Comparison of ENCODE assay signal across 11 cellular contexts in genomic region chr2:7795358-7796199, GRCh38.
A peak's percentile ranks its signal among the peaks of the same experiment; 100 is the strongest.
DNase-seq lines count a peak whose midpoint lies in the region; ATAC-seq, FAIRE-seq and TF ChIP-seq lines count a peak whose summit lies in the region.
"Had no signal": no experiment of that assay in that cellular context is flagged by ENCODE, and none has a peak within 500 bp of the region (broad histone marks: within the 10 kb centered on the region; RNA-seq: fewer than 3 reads in every experiment).

No MANE protein-coding gene starts in this region.

- peaks cover 6% of the 10 kb centered on the region; the same call in 2 of the 3 replicates for H3K4me1 ChIP-seq in A549

- H3K27ac Mint-ChIP-seq in type B pancreatic cell, result no peak overlapping the region

- TF ChIP-seq POLR2A in A549 (IDR thresholded peaks at IDR 0.05; ENCODE audit: low read length), result no peak

- POLR2A ChIA-PET in A549 (lab: Yijun Ruan, JAX), result no interaction called here

- peaks cover 11% of the 10 kb centered on the region for H3K9me3 Mint-ChIP-seq in type B pancreatic cell

- DNase-seq in A549 (ENCODE audit: low read depth in 1 of 2, low spot score in 1 of 2) (no peak), GM04503 (ENCODE audit: low read depth) (peak; percentile 18), NOMO-1 treated with DMSO at 0.1 percent for 48 hours (lab: John Stamatoyannopoulos, UW; ENCODE audit: unreplicated experiment) (peak; percentile 83), NCI-H526 (lab: John Stamatoyannopoulos, UW) (no peak), cortex of kidney (lab: John Stamatoyannopoulos, UW) (no peak), type B pancreatic cell (ENCODE audit: extremely low spot score, unreplicated experiment) (no peak)
- DNase-seq: amygdala, glutamatergic neuron, naive B cell had no signal

- H3K4me1 Mint-ChIP-seq in type B pancreatic cell (ENCODE audit: unreplicated experiment), result peaks cover 6% of the 10 kb centered on the region

- no peaks in the 10 kb centered on the region for H3K27me3 Mint-ChIP-seq in type B pancreatic cell

- TF ChIP-seq EP300 in A549 (IDR thresholded peaks at IDR 0.05), result no peak

- TF ChIP-seq CTCF in A549 (IDR thresholded peaks at IDR 0.05) (no peak), type B pancreatic cell (conservative IDR thresholded peaks at IDR 0.05) (no peak)

- no peak for FAIRE-seq in A549 (lab: Jason Lieb, UNC)

- no peak overlapping the region for H3K4me3 Mint-ChIP-seq in type B pancreatic cell

- peaks cover 4% of the 10 kb centered on the region; the same call in 2 of the 3 replicates for H3K9me3 ChIP-seq in A549

- no peak for TF ChIP-seq RAD21 in A549 (conservative IDR thresholded peaks at IDR 0.05 in 1 of 2, IDR thresholded peaks at IDR 0.05 in 1 of 2)

- CTCF ChIA-PET in A549 (lab: Yijun Ruan, JAX), result interaction anchor here (0.7 to 1.1 kb wide), 3 partner anchors 24 to 892 kb away, joined by 3 read pairs; no protein-coding TSS in a partner anchor

- no peak overlapping the region for H3K4me3 ChIP-seq in A549

- no peaks in the 10 kb centered on the region for H3K36me3 Mint-ChIP-seq in type B pancreatic cell

- 33% methylated on average over 5 of the region's 5 CpGs for WGBS in A549 (ENCODE audit: missing lambda C conversion rate)

- H3K27ac ChIP-seq in A549, result no peak overlapping the region

- peak overlapping the region; percentile 41 for H3K4me2 ChIP-seq in A549

- ATAC-seq in A549 (no peak), esophagus mucosa (peak; percentile 85), GM19035 (IDR thresholded peaks at IDR 0.05; ENCODE audit: unreplicated experiment) (no peak)

TF ChIP-seq in A549, 52 proteins besides CTCF, POLR2A, EP300 and RAD21:
- TF ChIP-seq ATOH8 (CRISPR knock-in tag; IDR thresholded peaks at IDR 0.05; ENCODE audit: low read depth), result no peak
- TF ChIP-seq POLR2AphosphoS2 (conservative IDR thresholded peaks at IDR 0.05; ENCODE audit: low read length), result no peak
- TF ChIP-seq ZC3H11A (IDR thresholded peaks at IDR 0.05), result no peak
- TF ChIP-seq HDAC2 (IDR thresholded peaks at IDR 0.05), result no peak
- no peak for TF ChIP-seq ZFP36 (IDR thresholded peaks at IDR 0.05; ENCODE audit: borderline replicate concordance, partially characterized antibody)
- TF ChIP-seq ESRRA (IDR thresholded peaks at IDR 0.05; ENCODE audit: borderline replicate concordance, low read length), result no peak
- TF ChIP-seq CBX8 (IDR thresholded peaks at IDR 0.05), result no peak
- TF ChIP-seq EHMT2 (IDR thresholded peaks at IDR 0.05; ENCODE audit: low read depth), result no peak
- TF ChIP-seq HES2 (IDR thresholded peaks at IDR 0.05), result no peak
- TF ChIP-seq CBX2 (IDR thresholded peaks at IDR 0.05; ENCODE audit: borderline replicate concordance, low read depth), result no peak
- TF ChIP-seq CEBPB (IDR thresholded peaks at IDR 0.05), result no peak
- TF ChIP-seq E2F6 (IDR thresholded peaks at IDR 0.05; ENCODE audit: borderline replicate concordance, low read depth), result no peak
- TF ChIP-seq BCL3 (IDR thresholded peaks at IDR 0.05), result no peak
- no peak for TF ChIP-seq FOSL2 (IDR thresholded peaks at IDR 0.05)
- no peak for TF ChIP-seq FOSL2 (CRISPR knock-in tag; IDR thresholded peaks at IDR 0.05)
- no peak for TF ChIP-seq RFX5 (IDR thresholded peaks at IDR 0.05)
- no peak for TF ChIP-seq HOXB13 (CRISPR knock-in tag; IDR thresholded peaks at IDR 0.05; ENCODE audit: low read depth)
- no peak for TF ChIP-seq RCOR1 (IDR thresholded peaks at IDR 0.05; ENCODE audit: low read depth, low read length)
- no peak for TF ChIP-seq NFE2L2 (conservative IDR thresholded peaks at IDR 0.05; ENCODE audit: low read length)
- TF ChIP-seq MAFK (IDR thresholded peaks at IDR 0.05; ENCODE audit: partially characterized antibody), result no peak
- no peak for TF ChIP-seq CHD4 (IDR thresholded peaks at IDR 0.05; ENCODE audit: borderline replicate concordance)

Comparison
In these comparisons a context has a peak if more than half of its experiments do, and no peak if none do; other contexts are left out.
1. DNase-seq: peak in GM04503 (single experiment) and NOMO-1 treated with DMSO at 0.1 percent for 48 hours (single experiment); none in A549 (0 of 2), NCI-H526 (0 of 2), cortex of kidney (single experiment) and type B pancreatic cell (single experiment).